In genomic region chr11:74933765-74934164, GRCh38 we compare ENCODE assay signal across 2 cellular contexts.
A peak's percentile ranks its signal among the peaks of the same experiment; 100 is the strongest.
TF ChIP-seq lines count a peak whose summit lies in the region.

No MANE protein-coding gene starts in this region.

TF ChIP-seq in IMR-90, 13 proteins besides CTCF, POLR2A, EP300 and RAD21:
- no peak for TF ChIP-seq CHD1 (IDR thresholded peaks at IDR 0.05; ENCODE audit: low read depth, low read length)

TF ChIP-seq in K562, 482 proteins besides CTCF, POLR2A, EP300 and RAD21:
- TF ChIP-seq ZNF395 (CRISPR knock-in tag; IDR thresholded peaks at IDR 0.05): no peak
- TF ChIP-seq ADNP (tag; IDR thresholded peaks at IDR 0.05): no peak
- peak; percentile 92 for TF ChIP-seq ZNF24 (IDR thresholded peaks at IDR 0.05)
- no peak for TF ChIP-seq MTA1 (IDR thresholded peaks at IDR 0.05; ENCODE audit: borderline replicate concordance)
- TF ChIP-seq SIN3B (IDR thresholded peaks at IDR 0.05; ENCODE audit: low read depth): no peak
